31 cellular contexts compared by ENCODE assay signal in genomic region chr11:64216879-64217278, GRCh38. TPM values are rescaled to one million over a fixed set of nuclear protein-coding genes. Genes with fewer than 3 reads are reported as not detected.
DNase-seq lines count a peak whose midpoint lies in the region; ATAC-seq, FAIRE-seq and TF ChIP-seq lines count a peak whose summit lies in the region.
"Had no signal": no experiment of that assay in that cellular context is flagged by ENCODE, and none has a peak within 500 bp of the region (broad histone marks: within the 10 kb centered on the region; RNA-seq: fewer than 3 reads in every experiment).

No MANE protein-coding gene starts in this region.

- peak; percentile 6 for TF ChIP-seq CTCF in GM12865 (IDR thresholded peaks at IDR 0.05; ENCODE audit: insufficient read depth, low read depth, low read length, missing control alignments)
- TF ChIP-seq CTCF in VCaP (conservative IDR thresholded peaks at IDR 0.05): peak; percentile 38
- TF ChIP-seq CTCF in kidney (IDR thresholded peaks at IDR 0.05; ENCODE audit: borderline replicate concordance, extremely low read depth, insufficient read depth): no peak
- no peak for TF ChIP-seq CTCF in WERI-Rb-1 (IDR thresholded peaks at IDR 0.05; ENCODE audit: low read depth, low read length)

- peak overlapping the region; percentile 52 for H3K4me2 ChIP-seq in BLaER1
- H3K4me2 ChIP-seq: hepatocyte had no signal

- H3K27me3 ChIP-seq in BLaER1 (no peaks in the 10 kb centered on the region), WERI-Rb-1 (ENCODE audit: insufficient read depth, low read depth, severe bottlenecking) (no peaks in the 10 kb centered on the region)
- H3K27me3 ChIP-seq in naive thymus-derived CD4-positive, alpha-beta T cell (ENCODE audit: control insufficient read depth in 2 of 2, insufficient read depth in 2 of 2, low read length in 2 of 2): no peaks in the 10 kb centered on the region
- H3K27me3 ChIP-seq: ascending aorta, esophagus muscularis mucosa, hepatocyte, MG63, right atrium auricular region, spleen, suprapubic skin, uterus had no signal

- H3K36me3 Mint-ChIP-seq in naive thymus-derived CD4-positive, alpha-beta T cell: peaks cover 0 to 28% (median 12%) of the 10 kb centered on the region in 5 donors

- H3K4me3 Mint-ChIP-seq in naive thymus-derived CD4-positive, alpha-beta T cell: no peak overlapping the region
- H3K4me3 Mint-ChIP-seq: CD4-positive, alpha-beta memory T cell; HFFc6; natural killer cell treated with Interleukin-12 subunit alpha and Interleukin-12 subunit beta and Interleukin-15 and Interleukin-18, amount 100 ng/mL, for 72 hours; stimulated activated memory B cell treated with anti-CD40 and anti-IgM and Interleukin-4, amounts not matched to agents 10 μg/mL and 1 μg/mL and 100 μg/mL, for 72 hours had no signal

- H3K4me3 ChIP-seq in BLaER1 (no peak overlapping the region), GM12865 (ENCODE audit: low read depth, low read length) (no peak overlapping the region), kidney (ENCODE audit: low read length in 2 of 2) (no peak overlapping the region), WERI-Rb-1 (ENCODE audit: low read depth, low read length) (no peak overlapping the region)
- no peak overlapping the region for H3K4me3 ChIP-seq in naive thymus-derived CD4-positive, alpha-beta T cell (ENCODE audit: low read length)
- H3K4me3 ChIP-seq: ascending aorta, esophagus muscularis mucosa, hepatocyte, left ventricle myocardium inferior, MG63, right atrium auricular region, spleen, suprapubic skin, uterus had no signal

- no peaks in the 10 kb centered on the region for H3K27me3 Mint-ChIP-seq in naive thymus-derived CD4-positive, alpha-beta T cell
- H3K27me3 Mint-ChIP-seq: CD4-positive, alpha-beta memory T cell; natural killer cell treated with Interleukin-12 subunit alpha and Interleukin-12 subunit beta and Interleukin-15 and Interleukin-18, amount 100 ng/mL, for 72 hours; stimulated activated memory B cell treated with anti-CD40 and anti-IgM and Interleukin-4, amounts not matched to agents 10 μg/mL and 1 μg/mL and 100 μg/mL, for 72 hours had no signal

- no peaks in the 10 kb centered on the region for H3K9me3 ChIP-seq in BLaER1
- H3K9me3 ChIP-seq in naive thymus-derived CD4-positive, alpha-beta T cell (ENCODE audit: control insufficient read depth in 2 of 3, low read length in 3 of 3): no peaks in the 10 kb centered on the region
- H3K9me3 ChIP-seq in kidney (ENCODE audit: control insufficient read depth in 1 of 2, low read length in 2 of 2): no peaks in the 10 kb centered on the region
- H3K9me3 ChIP-seq in WERI-Rb-1 (ENCODE audit: severe bottlenecking): no peaks in the 10 kb centered on the region
- H3K9me3 ChIP-seq: ascending aorta, esophagus muscularis mucosa, left ventricle myocardium inferior, MG63, right atrium auricular region, spleen, suprapubic skin, uterus had no signal

- H3K9ac ChIP-seq in BLaER1: no peak overlapping the region
- no peak overlapping the region for H3K9ac ChIP-seq in kidney (ENCODE audit: low read length in 2 of 2)
- H3K9ac ChIP-seq: parathyroid adenoma had no signal

- no peaks in the 10 kb centered on the region for H3K9me3 Mint-ChIP-seq in naive thymus-derived CD4-positive, alpha-beta T cell
- H3K9me3 Mint-ChIP-seq: CD4-positive, alpha-beta memory T cell; HFFc6; natural killer cell treated with Interleukin-12 subunit alpha and Interleukin-12 subunit beta and Interleukin-15 and Interleukin-18, amount 100 ng/mL, for 72 hours; stimulated activated memory B cell treated with anti-CD40 and anti-IgM and Interleukin-4, amounts not matched to agents 10 μg/mL and 1 μg/mL and 100 μg/mL, for 72 hours had no signal

- no peak for FAIRE-seq in kidney (lab: Jason Lieb, UNC)

- peak overlapping the region in 5 of 9 donors; percentile 22 to 47 (median 28) for H3K27ac Mint-ChIP-seq in naive thymus-derived CD4-positive, alpha-beta T cell
- H3K27ac Mint-ChIP-seq: HFFc6; natural killer cell treated with Interleukin-12 subunit alpha and Interleukin-12 subunit beta and Interleukin-15 and Interleukin-18, amount 100 ng/mL, for 72 hours; stimulated activated memory B cell treated with anti-CD40 and anti-IgM and Interleukin-4, amounts not matched to agents 10 μg/mL and 1 μg/mL and 100 μg/mL, for 72 hours had no signal

- peaks cover 57% of the 10 kb centered on the region for H4K20me1 ChIP-seq in BLaER1

- ATAC-seq in naive thymus-derived CD4-positive, alpha-beta T cell: no peak
- ATAC-seq: activated CD4-positive, CD25-positive, alpha-beta regulatory T cell treated with anti-CD3 and anti-CD28 coated beads, Interleukin-2, amount 50 U/mL, for 24 hours; natural killer cell treated with Interleukin-12 subunit alpha and Interleukin-12 subunit beta and Interleukin-15 and Interleukin-18, amount 100 ng/mL, for 72 hours; stimulated activated memory B cell treated with anti-CD40 and anti-IgM and Interleukin-4, amounts not matched to agents 10 μg/mL and 1 μg/mL and 100 μg/mL, for 72 hours had no signal

- POLR2A ChIA-PET in naive thymus-derived CD4-positive, alpha-beta T cell (lab: Charles Lee): interaction anchor here (0.8 to 14.3 kb wide), 7 partner anchors 9 to 562 kb away, joined by 3 to 220 read pairs (median 5); partner anchors contain the start of genes FERMT3, NUDT22, PRDX5 and SF1

- intact Hi-C loops in naive thymus-derived CD4-positive, alpha-beta T cell (cut with micrococcal nuclease): no loop called here
- intact Hi-C loops in kidney (cut with DNase I): no loop called here

- H3K27ac ChIP-seq in BLaER1 (no peak overlapping the region), VCaP (peak overlapping the region; percentile 80), kidney (ENCODE audit: low read depth in 2 of 2, low read length in 2 of 2) (no peak overlapping the region), WERI-Rb-1 (no peak overlapping the region)
- H3K27ac ChIP-seq in naive thymus-derived CD4-positive, alpha-beta T cell (ENCODE audit: low read depth, low read length): no peak overlapping the region
- H3K27ac ChIP-seq: ascending aorta, esophagus muscularis mucosa, hepatocyte, left ventricle myocardium inferior, parathyroid adenoma, right atrium auricular region, spleen, suprapubic skin, uterus had no signal

- DNase-seq in GM12865 (ENCODE audit: low read depth) (no peak), kidney (no peak), WERI-Rb-1 (no peak)
- DNase-seq in naive thymus-derived CD4-positive, alpha-beta T cell: no peak
- no peak for DNase-seq in activated CD4-positive, alpha-beta T cell treated with anti-CD3 and anti-CD28 coated beads for 4 hours
- DNase-seq: activated naive CD4-positive, alpha-beta T cell treated with anti-CD3 and anti-CD28 coated beads, Interleukin-2, amount 50 U/mL, for 16 hours; CD4-positive, alpha-beta memory T cell; cortex of kidney; DMS153; foreskin melanocyte; GDM1; HFFc6; left ventricle myocardium inferior; MG63; NCI-H1436; NCI-H446; OCI-M1; spleen; stimulated activated CD4-positive, alpha-beta T cell treated with anti-CD3 and anti-CD28 coated beads, Interleukin-4, amount 100 ng/mL, for 1 hour; uterus had no signal

- CTCF ChIA-PET in naive thymus-derived CD4-positive, alpha-beta T cell (lab: Charles Lee): interaction anchor here (0.5 to 2.9 kb wide), 6 partner anchors 10 to 472 kb away, joined by 3 to 25 read pairs (median 3); partner anchors contain the start of gene FERMT3

- H3K4me1 Mint-ChIP-seq in naive thymus-derived CD4-positive, alpha-beta T cell: peaks cover 10 to 25% (median 13%) of the 10 kb centered on the region in 7 donors

- peaks cover 81% of the 10 kb centered on the region for H3K36me3 ChIP-seq in BLaER1
- H3K36me3 ChIP-seq in naive thymus-derived CD4-positive, alpha-beta T cell (ENCODE audit: control insufficient read depth in 2 of 3, insufficient read depth in 3 of 3, low read length in 3 of 3): peaks cover 7 to 75% (median 11%) of the 10 kb centered on the region in 3 experiments
- no peaks in the 10 kb centered on the region for H3K36me3 ChIP-seq in kidney (ENCODE audit: control insufficient read depth in 1 of 2, insufficient read depth in 2 of 2, low read length in 2 of 2)
- no peaks in the 10 kb centered on the region for H3K36me3 ChIP-seq in WERI-Rb-1
- H3K36me3 ChIP-seq: left ventricle myocardium inferior, uterus had no signal

- peaks cover 75% of the 10 kb centered on the region for H3K4me1 ChIP-seq in BLaER1
- H3K4me1 ChIP-seq in naive thymus-derived CD4-positive, alpha-beta T cell (ENCODE audit: control insufficient read depth in 2 of 2, insufficient read depth in 2 of 2, low read length in 2 of 2): no peaks in the 10 kb centered on the region
- no peaks in the 10 kb centered on the region for H3K4me1 ChIP-seq in kidney (ENCODE audit: control insufficient read depth in 1 of 2, insufficient read depth in 1 of 2, low read depth in 1 of 2, low read length in 2 of 2)
- H3K4me1 ChIP-seq: ascending aorta, esophagus muscularis mucosa, left ventricle myocardium inferior, parathyroid adenoma, right atrium auricular region, suprapubic skin, uterus had no signal

RNA-seq across cellular contexts. Expression of gene TRPT1, which starts 9.1 kb away (rescaled TPM):
- 10 to 100 TPM; 24.0 to 53.0 (median 27.2) TPM for total RNA-seq in naive thymus-derived CD4-positive, alpha-beta T cell
- polyA plus RNA-seq in naive thymus-derived CD4-positive, alpha-beta T cell: 10 to 100 TPM; 50.0 to 53.7 TPM
- 39.2 TPM for total RNA-seq in kidney
- 103 TPM for polyA plus RNA-seq in kidney (ENCODE audit: insufficient read depth, low read depth, low replicate concordance)

RNA-seq across cellular contexts. Expression of gene NUDT22, which starts 9.2 kb away (rescaled TPM):
- total RNA-seq in naive thymus-derived CD4-positive, alpha-beta T cell: 10 to 100 TPM; 47.8 to 94.0 (median 78.3) TPM
- polyA plus RNA-seq in naive thymus-derived CD4-positive, alpha-beta T cell: 10 to 100 TPM; 40.7 to 51.2 TPM
- total RNA-seq in kidney: 64.5 TPM
- 150 TPM for polyA plus RNA-seq in kidney (ENCODE audit: insufficient read depth, low read depth, low replicate concordance)

RNA-seq across cellular contexts. Expression of gene FERMT3, which starts 10.4 kb away (rescaled TPM):
- total RNA-seq in naive thymus-derived CD4-positive, alpha-beta T cell: 100 to 1,000 TPM in 4 of 5 experiments, 10 to 100 TPM in 1; 77.1 to 209 (median 120) TPM
- 100 to 1,000 TPM; 119 to 186 TPM for polyA plus RNA-seq in naive thymus-derived CD4-positive, alpha-beta T cell
- 36.3 TPM for total RNA-seq in kidney
- 11.8 TPM for polyA plus RNA-seq in kidney (ENCODE audit: insufficient read depth, low read depth, low replicate concordance)
- polyA plus RNA-seq: hepatocyte had no signal

RNA-seq across cellular contexts. Expression of gene DNAJC4, which starts 13.5 kb away (rescaled TPM):
- 10 to 100 TPM; 39.3 to 61.7 (median 47.4) TPM for total RNA-seq in naive thymus-derived CD4-positive, alpha-beta T cell
- 10 to 100 TPM; 24.3 to 26.7 TPM for polyA plus RNA-seq in naive thymus-derived CD4-positive, alpha-beta T cell
- 31.1 TPM for total RNA-seq in kidney
- polyA plus RNA-seq in kidney (ENCODE audit: insufficient read depth, low read depth, low replicate concordance): 102 TPM

RNA-seq across cellular contexts. Expression of gene VEGFB, which starts 17.5 kb away (rescaled TPM):
- total RNA-seq in naive thymus-derived CD4-positive, alpha-beta T cell: 10 to 100 TPM; 30.6 to 99.5 (median 88.0) TPM
- 10 to 100 TPM; 12.9 to 15.3 TPM for polyA plus RNA-seq in naive thymus-derived CD4-positive, alpha-beta T cell
- total RNA-seq in kidney: 77.6 TPM
- polyA plus RNA-seq in kidney (ENCODE audit: insufficient read depth, low read depth, low replicate concordance): 157 TPM

Comparison
In these comparisons a context has a peak if more than half of its experiments do, and no peak if none do; other contexts are left out.
1. CTCF ChIP-seq: peak in GM12865 (single experiment) and VCaP (single experiment); none in kidney (single experiment) and WERI-Rb-1 (single experiment).